ENCODE assay signal across 15 cellular contexts in the genomic region with DNA sequence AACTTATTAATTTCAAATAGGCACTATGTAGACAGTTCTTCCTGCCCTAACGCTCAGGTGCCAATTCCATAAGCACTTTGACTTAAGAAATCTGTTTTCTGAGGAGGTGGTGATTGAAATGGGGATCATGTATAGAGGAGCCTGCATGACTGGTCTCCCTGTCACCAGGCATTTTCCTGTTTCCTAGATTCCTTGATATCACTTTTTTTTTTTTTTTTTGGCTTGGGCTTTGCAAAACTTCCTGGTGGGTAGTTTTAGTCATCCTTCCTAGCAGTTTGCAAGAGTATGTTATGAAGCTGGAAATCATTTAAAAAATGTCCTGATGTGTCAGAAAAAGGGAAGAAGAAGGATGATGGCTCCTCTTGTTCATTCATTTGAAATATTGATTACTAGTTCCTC.
A peak's percentile ranks its signal among the peaks of the same experiment; 100 is the strongest.
DNase-seq lines count a peak whose midpoint lies in the region; FAIRE-seq and TF ChIP-seq lines count a peak whose summit lies in the region.
"Had no signal": no experiment of that assay in that cellular context is flagged by ENCODE, and none has a peak within 500 bp of the region (broad histone marks: within the 10 kb centered on the region; RNA-seq: fewer than 3 reads in every experiment).

No MANE protein-coding gene starts in this region.

- no peak for FAIRE-seq in HTR-8/SVneo (lab: Jason Lieb, UNC)
- peak; percentile 17 for FAIRE-seq in astrocyte (lab: Jason Lieb, UNC)
- FAIRE-seq: H1, pancreas had no signal

- no peaks in the 10 kb centered on the region for H3K36me3 ChIP-seq in astrocyte (ENCODE audit: insufficient read depth, low read length)
- H3K36me3 ChIP-seq: pancreas had no signal

- H3K4me1 Mint-ChIP-seq in astrocyte (ENCODE audit: low read depth, unreplicated experiment): peaks cover 11% of the 10 kb centered on the region
- peaks cover 2% of the 10 kb centered on the region for H3K4me1 Mint-ChIP-seq in activated CD4-positive, alpha-beta memory T cell treated with anti-CD3 and anti-CD28 coated beads for 36 hours (ENCODE audit: low read depth)

- H4K20me1 ChIP-seq in astrocyte (ENCODE audit: insufficient read depth, low read length): no peaks in the 10 kb centered on the region

- no peaks in the 10 kb centered on the region for H3K27me3 ChIP-seq in astrocyte (ENCODE audit: insufficient read depth, low read length)
- H3K27me3 ChIP-seq: pancreas had no signal

- peaks cover 2% of the 10 kb centered on the region for H3K9me3 Mint-ChIP-seq in astrocyte (ENCODE audit: unreplicated experiment)
- peaks cover 2% of the 10 kb centered on the region for H3K9me3 Mint-ChIP-seq in activated CD4-positive, alpha-beta memory T cell treated with anti-CD3 and anti-CD28 coated beads for 36 hours

- H3K79me2 ChIP-seq in astrocyte (ENCODE audit: insufficient read depth, low read length): no peaks in the 10 kb centered on the region

- H3K9me3 ChIP-seq in astrocyte (ENCODE audit: insufficient read depth, low read depth, low read length): no peaks in the 10 kb centered on the region
- H3K9me3 ChIP-seq: pancreas had no signal

- no peak overlapping the region for H3K4me3 Mint-ChIP-seq in astrocyte (ENCODE audit: unreplicated experiment)
- H3K4me3 Mint-ChIP-seq in activated CD4-positive, alpha-beta memory T cell treated with anti-CD3 and anti-CD28 coated beads for 36 hours: no peak overlapping the region
- H3K4me3 Mint-ChIP-seq: endodermal cell had no signal

- no peaks in the 10 kb centered on the region for H3K36me3 Mint-ChIP-seq in astrocyte (ENCODE audit: low read depth, unreplicated experiment)
- peaks cover 2% of the 10 kb centered on the region for H3K36me3 Mint-ChIP-seq in activated CD4-positive, alpha-beta memory T cell treated with anti-CD3 and anti-CD28 coated beads for 36 hours

- H3K4me3 ChIP-seq in astrocyte (ENCODE audit: insufficient read depth, low read depth, low read length): no peak overlapping the region
- H3K4me3 ChIP-seq: pancreas had no signal

- no peak overlapping the region for H2AFZ ChIP-seq in astrocyte (ENCODE audit: low read depth, low read length)

- H3K27ac Mint-ChIP-seq in astrocyte (ENCODE audit: unreplicated experiment): no peak overlapping the region
- no peak overlapping the region for H3K27ac Mint-ChIP-seq in activated CD4-positive, alpha-beta memory T cell treated with anti-CD3 and anti-CD28 coated beads for 36 hours
- H3K27ac Mint-ChIP-seq: endodermal cell had no signal

- no peak overlapping the region for H3K9ac ChIP-seq in astrocyte (ENCODE audit: low read length)

- peak; percentile 31 for DNase-seq in ACHN
- peak; percentile 30 for DNase-seq in HTR-8/SVneo (ENCODE audit: insufficient read length, low spot score)
- peak; percentile 70 for DNase-seq in astrocyte (ENCODE audit: low read depth)
- peak; percentile 72 for DNase-seq in hepatic stellate cell (ENCODE audit: low spot score)
- DNase-seq in GM19240 (ENCODE audit: insufficient read length, low spot score): no peak
- DNase-seq in HEK293T (ENCODE audit: extremely low spot score): no peak
- DNase-seq in activated CD4-positive, alpha-beta memory T cell treated with anti-CD3 and anti-CD28 coated beads for 36 hours: no peak
- DNase-seq in stimulated activated CD8-positive, alpha-beta memory T cell treated with anti-CD3 and anti-CD28 coated beads, Interleukin-4, amount 100 ng/mL, for 48 hours: no peak
- DNase-seq: activated CD4-positive, CD25-positive, alpha-beta regulatory T cell; anterior cingulate cortex; DND-41; endodermal cell; NCI-H82; pancreas had no signal

- CTCF ChIA-PET in HEK293T (lab: Yijun Ruan, JAX): interaction anchor here (0.7 kb wide), 1 partner anchor 131 kb away, joined by 4 read pairs; no protein-coding TSS in a partner anchor
- CTCF ChIA-PET in activated CD4-positive, alpha-beta memory T cell treated with anti-CD3 and anti-CD28 coated beads for 36 hours (lab: Charles Lee): no interaction called here

- H3K4me1 ChIP-seq in astrocyte (ENCODE audit: insufficient read depth, low read length): peaks cover 15% of the 10 kb centered on the region

- H3K27me3 Mint-ChIP-seq in astrocyte (ENCODE audit: low read depth, unreplicated experiment): no peaks in the 10 kb centered on the region
- peaks cover 2% of the 10 kb centered on the region for H3K27me3 Mint-ChIP-seq in activated CD4-positive, alpha-beta memory T cell treated with anti-CD3 and anti-CD28 coated beads for 36 hours

- in situ Hi-C loops in ACHN (cut with HindIII; ENCODE audit: low pct_ligation_motif_present, low pct_unique_long_range_greater_than_20kb, low sequenced_read_pairs): no loop called here

- POLR2A ChIA-PET in HEK293T (lab: Yijun Ruan, JAX): no interaction called here
- POLR2A ChIA-PET in activated CD4-positive, alpha-beta memory T cell treated with anti-CD3 and anti-CD28 coated beads for 36 hours (lab: Charles Lee): no interaction called here

- peak overlapping the region; percentile 55 for H3K4me2 ChIP-seq in astrocyte (ENCODE audit: low read length)

- intact Hi-C loops in activated CD4-positive, alpha-beta memory T cell treated with anti-CD3 and anti-CD28 coated beads for 36 hours (cut with micrococcal nuclease): loop anchor here (10.0 kb wide), 1 partner anchor 236 kb away; no protein-coding TSS in a partner anchor

- H3K27ac ChIP-seq in astrocyte (ENCODE audit: low read depth, low read length): peak overlapping the region; percentile 29
- H3K27ac ChIP-seq: pancreas had no signal

- no peak for TF ChIP-seq CTCF in astrocyte (IDR thresholded peaks at IDR 0.05; ENCODE audit: insufficient read depth, low read depth, low read length)

TF ChIP-seq in HEK293T, 16 proteins besides CTCF, POLR2A, EP300 and RAD21:
- TF ChIP-seq L3MBTL2 (conservative IDR thresholded peaks at IDR 0.05) (no peak), CTBP1 (IDR thresholded peaks at IDR 0.05; ENCODE audit: borderline replicate concordance) (no peak), ELF4 (IDR thresholded peaks at IDR 0.05) (no peak), FOXA1 (IDR thresholded peaks at IDR 0.05) (no peak), LEF1 (IDR thresholded peaks at IDR 0.05; ENCODE audit: borderline replicate concordance) (no peak), SP1 (IDR thresholded peaks at IDR 0.05) (no peak), TARDBP (IDR thresholded peaks at IDR 0.05) (no peak), BHLHE40 (IDR thresholded peaks at IDR 0.05; ENCODE audit: borderline replicate concordance) (no peak), FOXK2 (IDR thresholded peaks at IDR 0.05) (no peak), HDGF (IDR thresholded peaks at IDR 0.05; ENCODE audit: borderline replicate concordance) (no peak), NFRKB (IDR thresholded peaks at IDR 0.05) (no peak), FOXM1 (IDR thresholded peaks at IDR 0.05; ENCODE audit: borderline replicate concordance) (no peak), ZNF384 (IDR thresholded peaks at IDR 0.05) (no peak), SUZ12 (IDR thresholded peaks at IDR 0.05) (no peak)
- TF ChIP-seq, protein P1, sequence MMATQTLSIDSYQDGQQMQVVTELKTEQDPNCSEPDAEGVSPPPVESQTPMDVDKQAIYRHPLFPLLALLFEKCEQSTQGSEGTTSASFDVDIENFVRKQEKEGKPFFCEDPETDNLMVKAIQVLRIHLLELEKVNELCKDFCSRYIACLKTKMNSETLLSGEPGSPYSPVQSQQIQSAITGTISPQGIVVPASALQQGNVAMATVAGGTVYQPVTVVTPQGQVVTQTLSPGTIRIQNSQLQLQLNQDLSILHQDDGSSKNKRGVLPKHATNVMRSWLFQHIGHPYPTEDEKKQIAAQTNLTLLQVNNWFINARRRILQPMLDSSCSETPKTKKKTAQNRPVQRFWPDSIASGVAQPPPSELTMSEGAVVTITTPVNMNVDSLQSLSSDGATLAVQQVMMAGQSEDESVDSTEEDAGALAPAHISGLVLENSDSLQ (IDR thresholded peaks at IDR 0.05): no peak

Comparison
In these comparisons a context has a peak if more than half of its experiments do, and no peak if none do; other contexts are left out.
1. DNase-seq: peak in ACHN (single experiment), HTR-8/SVneo (single experiment), astrocyte (single experiment) and hepatic stellate cell (single experiment); none in GM19240 (single experiment), HEK293T (single experiment), activated CD4-positive, alpha-beta memory T cell treated with anti-CD3 and anti-CD28 coated beads for 36 hours (single experiment) and stimulated activated CD8-positive, alpha-beta memory T cell treated with anti-CD3 and anti-CD28 coated beads, Interleukin-4, amount 100 ng/mL, for 48 hours (single experiment).